In genomic region chr1:168386949-168387586, GRCh38 we compare ENCODE assay signal across 1 cellular context.
TF ChIP-seq lines count a peak whose summit lies in the region.

No MANE protein-coding gene starts in this region.

TF ChIP-seq in WTC11, 78 proteins besides CTCF, POLR2A, EP300 and RAD21 (continued from another document):
- TF ChIP-seq ZNF532 (CRISPR knock-in tag; IDR thresholded peaks at IDR 0.05; ENCODE audit: borderline replicate concordance) (no peak), IRF2 (CRISPR knock-in tag; IDR thresholded peaks at IDR 0.05; ENCODE audit: borderline replicate concordance, low read depth) (no peak), USF2 (CRISPR knock-in tag; IDR thresholded peaks at IDR 0.05) (peak; percentile 36; the same call in 1 of the 2 replicates), EMX1 (CRISPR knock-in tag; IDR thresholded peaks at IDR 0.05) (no peak), RORB (CRISPR knock-in tag; IDR thresholded peaks at IDR 0.05) (no peak), ATF2 (CRISPR knock-in tag; IDR thresholded peaks at IDR 0.05; ENCODE audit: borderline replicate concordance, low read depth) (no peak), E2F5 (CRISPR knock-in tag; IDR thresholded peaks at IDR 0.05) (no peak), SMAD4 (CRISPR knock-in tag; IDR thresholded peaks at IDR 0.05) (no peak), JAZF1 (CRISPR knock-in tag; IDR thresholded peaks at IDR 0.05) (no peak), CREM (CRISPR knock-in tag; IDR thresholded peaks at IDR 0.05) (peak; percentile 53; the same call in 1 of the 2 replicates), MYBL2 (CRISPR knock-in tag; IDR thresholded peaks at IDR 0.05) (no peak)
